9 cellular contexts compared by ENCODE assay signal in genomic region chr17:7626307-7626706, GRCh38. TPM values are rescaled to one million over a fixed set of nuclear protein-coding genes. Genes with fewer than 3 reads are reported as not detected.
DNase-seq lines count a peak whose midpoint lies in the region; ATAC-seq, FAIRE-seq and TF ChIP-seq lines count a peak whose summit lies in the region.
"Had no signal": no experiment of that assay in that cellular context is flagged by ENCODE, and none has a peak within 500 bp of the region (broad histone marks: within the 10 kb centered on the region; RNA-seq: fewer than 3 reads in every experiment).

No MANE protein-coding gene starts in this region.

- peak overlapping the region; percentile 59 to 95 for H3K27ac ChIP-seq in small intestine (ENCODE audit: low read depth in 1 of 2, low read length in 1 of 2)

- H3K4me3 Mint-ChIP-seq in T-helper 2 cell treated with Interferon-gamma antibody and Interleukin-4, amounts not matched to agents 5 μg/mL and 100 μg/mL, for 36 hours: peak overlapping the region; percentile 92
- peak overlapping the region; percentile 89 for H3K4me3 Mint-ChIP-seq in activated CD8-positive, alpha-beta T cell treated with anti-CD3 and anti-CD28 coated beads, Interleukin-2, amount 10 ng/mL, durations not matched to agents 7 days and 5 days

- H3K4me1 Mint-ChIP-seq in T-helper 2 cell treated with Interferon-gamma antibody and Interleukin-4, amounts not matched to agents 5 μg/mL and 100 μg/mL, for 36 hours (ENCODE audit: low read depth): peaks cover 7% of the 10 kb centered on the region
- peaks cover 13% of the 10 kb centered on the region for H3K4me1 Mint-ChIP-seq in activated CD8-positive, alpha-beta T cell treated with anti-CD3 and anti-CD28 coated beads, Interleukin-2, amount 10 ng/mL, durations not matched to agents 7 days and 5 days (ENCODE audit: low read depth)

- H3K4me3 ChIP-seq in iPS-15b (ENCODE audit: low read depth, low read length): peak overlapping the region; percentile 91
- peak overlapping the region in 1 of 2 donors; percentile 97 for H3K4me3 ChIP-seq in small intestine (ENCODE audit: low read depth in 1 of 2, low read length in 2 of 2)
- H3K4me3 ChIP-seq in H7 (ENCODE audit: insufficient read depth, low read depth, low read length): no peak overlapping the region
- no peak overlapping the region for H3K4me3 ChIP-seq in BE2C (ENCODE audit: low read depth, low read length)

- 68 to 80% (median 69%) methylated on average over 7 of the region's 7 CpGs for WGBS in small intestine, 3 donors

- H3K27me3 Mint-ChIP-seq in T-helper 2 cell treated with Interferon-gamma antibody and Interleukin-4, amounts not matched to agents 5 μg/mL and 100 μg/mL, for 36 hours (ENCODE audit: low read depth): no peaks in the 10 kb centered on the region
- no peaks in the 10 kb centered on the region for H3K27me3 Mint-ChIP-seq in activated CD8-positive, alpha-beta T cell treated with anti-CD3 and anti-CD28 coated beads, Interleukin-2, amount 10 ng/mL, durations not matched to agents 7 days and 5 days (ENCODE audit: low read depth)

- peaks cover 2% of the 10 kb centered on the region for H3K36me3 Mint-ChIP-seq in T-helper 2 cell treated with Interferon-gamma antibody and Interleukin-4, amounts not matched to agents 5 μg/mL and 100 μg/mL, for 36 hours (ENCODE audit: low read depth)
- peaks cover 5% of the 10 kb centered on the region for H3K36me3 Mint-ChIP-seq in activated CD8-positive, alpha-beta T cell treated with anti-CD3 and anti-CD28 coated beads, Interleukin-2, amount 10 ng/mL, durations not matched to agents 7 days and 5 days (ENCODE audit: low read depth)

- peaks cover 6% of the 10 kb centered on the region for H3K36me3 ChIP-seq in iPS-15b (ENCODE audit: control insufficient read depth, insufficient read depth, low read length)
- no peaks in the 10 kb centered on the region for H3K36me3 ChIP-seq in small intestine (ENCODE audit: control insufficient read depth in 2 of 2, insufficient read depth in 2 of 2, low read length in 2 of 2)
- peaks cover 4% of the 10 kb centered on the region for H3K36me3 ChIP-seq in H7 (replicated peaks; ENCODE audit: control insufficient read depth, insufficient read depth, low read length)
- H3K36me3 ChIP-seq in BE2C: no peaks in the 10 kb centered on the region

- H3K4me1 ChIP-seq in iPS-15b (ENCODE audit: control insufficient read depth, insufficient read depth, low read length): peaks cover 4% of the 10 kb centered on the region
- H3K4me1 ChIP-seq in small intestine (ENCODE audit: control insufficient read depth in 2 of 2, insufficient read depth in 1 of 2, low read depth in 1 of 2, low read length in 1 of 2): peaks cover 0 to 5% of the 10 kb centered on the region in 2 donors
- no peaks in the 10 kb centered on the region for H3K4me1 ChIP-seq in BE2C

- POLR2A ChIA-PET in activated CD8-positive, alpha-beta T cell treated with anti-CD3 and anti-CD28 coated beads, Interleukin-2, amount 10 ng/mL, durations not matched to agents 7 days and 5 days (lab: Charles Lee): interaction anchor here (0.6 to 9.6 kb wide), 2 partner anchors 61 to 313 kb away, joined by 3 to 101 read pairs; partner anchors contain the start of genes TP53 and WRAP53

- CTCF ChIA-PET in activated CD8-positive, alpha-beta T cell treated with anti-CD3 and anti-CD28 coated beads, Interleukin-2, amount 10 ng/mL, durations not matched to agents 7 days and 5 days (lab: Charles Lee): interaction anchor here (1.2 to 5.9 kb wide), 4 partner anchors 24 to 66 kb away, joined by 3 to 49 read pairs (median 4); partner anchors contain the start of genes TP53 and WRAP53

- no peaks in the 10 kb centered on the region for H3K9me3 Mint-ChIP-seq in T-helper 2 cell treated with Interferon-gamma antibody and Interleukin-4, amounts not matched to agents 5 μg/mL and 100 μg/mL, for 36 hours
- H3K9me3 Mint-ChIP-seq in activated CD8-positive, alpha-beta T cell treated with anti-CD3 and anti-CD28 coated beads, Interleukin-2, amount 10 ng/mL, durations not matched to agents 7 days and 5 days (ENCODE audit: insufficient read depth): no peaks in the 10 kb centered on the region

- H3K27ac Mint-ChIP-seq in T-helper 2 cell treated with Interferon-gamma antibody and Interleukin-4, amounts not matched to agents 5 μg/mL and 100 μg/mL, for 36 hours: no peak overlapping the region
- H3K27ac Mint-ChIP-seq in activated CD8-positive, alpha-beta T cell treated with anti-CD3 and anti-CD28 coated beads, Interleukin-2, amount 10 ng/mL, durations not matched to agents 7 days and 5 days: no peak overlapping the region

- no peak for TF ChIP-seq CTCF in BE2C (IDR thresholded peaks at IDR 0.05; ENCODE audit: low read depth, low read length)

- H3K27me3 ChIP-seq in iPS-15b (ENCODE audit: control insufficient read depth, insufficient read depth, low read length) (no peaks in the 10 kb centered on the region), small intestine (ENCODE audit: control insufficient read depth in 2 of 2, insufficient read depth in 2 of 2, low read length in 2 of 2) (no peaks in the 10 kb centered on the region), H7 (ENCODE audit: control insufficient read depth, insufficient read depth, low read length) (no peaks in the 10 kb centered on the region), BE2C (no peaks in the 10 kb centered on the region)

- H3K9ac ChIP-seq in iPS-15b (ENCODE audit: low read depth, low read length): peak overlapping the region; percentile 88

- H3K9me3 ChIP-seq in iPS-15b (ENCODE audit: control insufficient read depth, insufficient read depth, low read length) (no peaks in the 10 kb centered on the region), small intestine (ENCODE audit: control insufficient read depth, low read depth) (no peaks in the 10 kb centered on the region), BE2C (no peaks in the 10 kb centered on the region)

- FAIRE-seq in small intestine (lab: Jason Lieb, UNC): no peak

- ATAC-seq in activated CD8-positive, alpha-beta T cell treated with anti-CD3 and anti-CD28 coated beads, Interleukin-2, amount 10 ng/mL, durations not matched to agents 7 days and 5 days: no peak
- no peak for ATAC-seq in activated CD4-positive, CD25-positive, alpha-beta regulatory T cell treated with anti-CD3 and anti-CD28 coated beads, Interleukin-2, amount 50 U/mL, for 24 hours

- no peak for DNase-seq in T-helper 2 cell treated with Interferon-gamma antibody and Interleukin-4, amounts not matched to agents 5 μg/mL and 100 μg/mL, for 36 hours (ENCODE audit: low spot score)
- DNase-seq in T-helper 2 cell: no peak
- no peak for DNase-seq in activated CD8-positive, alpha-beta T cell treated with anti-CD3 and anti-CD28 coated beads, Interleukin-2, amount 10 ng/mL, durations not matched to agents 7 days and 5 days
- DNase-seq in small intestine: no peak
- no peak for DNase-seq in H7
- DNase-seq in BE2C: no peak

RNA-seq across cellular contexts. Expression of gene SAT2, which starts 1.3 kb away (rescaled TPM):
- total RNA-seq in activated CD8-positive, alpha-beta T cell treated with anti-CD3 and anti-CD28 coated beads, Interleukin-2, amount 10 ng/mL, durations not matched to agents 7 days and 5 days: 10 to 100 TPM; 18.2 to 21.4 TPM
- polyA plus RNA-seq in small intestine: 1,000 to 10,000 TPM in 2 of 3 donors, 100 to 1,000 TPM in 1; 204 to 1,210 (median 1,029) TPM
- total RNA-seq in H7 (2014; rRNA removed; shearing (Covaris generic)): 45.5 and 55.8 TPM in 2 replicates
- 42.1 TPM for polyA plus RNA-seq in BE2C (2012; ENCODE audit: insufficient read depth, insufficient read length, low read depth)

RNA-seq across cellular contexts. Expression of gene SHBG, which starts 3.6 kb away (rescaled TPM):
- total RNA-seq in activated CD8-positive, alpha-beta T cell treated with anti-CD3 and anti-CD28 coated beads, Interleukin-2, amount 10 ng/mL, durations not matched to agents 7 days and 5 days: not detected
- 10 to 100 TPM in 2 of 3 donors, 1 to 10 TPM in 1; 2.6 to 24.0 (median 17.2) TPM for polyA plus RNA-seq in small intestine
- total RNA-seq in H7 (2014; rRNA removed; shearing (Covaris generic)): 0.35 and 1.5 TPM in 2 replicates
- polyA plus RNA-seq in BE2C (2012; ENCODE audit: insufficient read depth, insufficient read length, low read depth): not detected

RNA-seq across cellular contexts. Expression of gene FXR2, which starts 11.6 kb away (rescaled TPM):
- total RNA-seq in activated CD8-positive, alpha-beta T cell treated with anti-CD3 and anti-CD28 coated beads, Interleukin-2, amount 10 ng/mL, durations not matched to agents 7 days and 5 days: 10 to 100 TPM; 27.6 to 31.8 TPM
- 10 to 100 TPM; 27.6 to 41.1 (median 34.2) TPM for polyA plus RNA-seq in small intestine
- total RNA-seq in H7 (2014; rRNA removed; shearing (Covaris generic)): 49.0 and 52.0 TPM in 2 replicates
- 30.9 TPM for polyA plus RNA-seq in BE2C (2012; ENCODE audit: insufficient read depth, insufficient read length, low read depth)

RNA-seq across cellular contexts. Expression of gene ATP1B2, which starts 24.4 kb away (rescaled TPM):
- not detected for total RNA-seq in activated CD8-positive, alpha-beta T cell treated with anti-CD3 and anti-CD28 coated beads, Interleukin-2, amount 10 ng/mL, durations not matched to agents 7 days and 5 days
- polyA plus RNA-seq in small intestine: 1 to 10 TPM in 1 of 3 donors, not detected in 2; 1.1 TPM
- 1.6 and 7.0 TPM in 2 replicates for total RNA-seq in H7 (2014; rRNA removed; shearing (Covaris generic))
- polyA plus RNA-seq in BE2C (2012; ENCODE audit: insufficient read depth, insufficient read length, low read depth): not detected
- total RNA-seq: kidney epithelial cell had no signal

RNA-seq across cellular contexts. Expression of gene SOX15, which starts 36.4 kb away (rescaled TPM):
- under 1 TPM; 0.29 to 0.34 TPM for total RNA-seq in activated CD8-positive, alpha-beta T cell treated with anti-CD3 and anti-CD28 coated beads, Interleukin-2, amount 10 ng/mL, durations not matched to agents 7 days and 5 days
- polyA plus RNA-seq in small intestine: 1 to 10 TPM in 1 of 3 donors, not detected in 2; 1.3 TPM
- 33.8 and 44.0 TPM in 2 replicates for total RNA-seq in H7 (2014; rRNA removed; shearing (Covaris generic))
- polyA plus RNA-seq in BE2C (2012; ENCODE audit: insufficient read depth, insufficient read length, low read depth): 1.8 TPM
